9 cellular contexts compared by ENCODE assay signal in genomic region chr21:15445327-15445726, GRCh38.
DNase-seq lines count a peak whose midpoint lies in the region; ATAC-seq and TF ChIP-seq lines count a peak whose summit lies in the region.
"Had no signal": no experiment of that assay in that cellular context is flagged by ENCODE, and none has a peak within 500 bp of the region (broad histone marks: within the 10 kb centered on the region; RNA-seq: fewer than 3 reads in every experiment).

No MANE protein-coding gene starts in this region.

- ATAC-seq in GM21515 (IDR thresholded peaks at IDR 0.05; ENCODE audit: unreplicated experiment), result peak; percentile 80
- peak; percentile 57 for ATAC-seq in HG03354 (IDR thresholded peaks at IDR 0.05; ENCODE audit: poor library complexity, severe bottlenecking, unreplicated experiment)
- ATAC-seq: activated CD4-positive, CD25-positive, alpha-beta regulatory T cell treated with anti-CD3 and anti-CD28 coated beads, Interleukin-2, amount 50 U/mL, for 24 hours had no signal

- no peaks in the 10 kb centered on the region for H3K36me3 ChIP-seq in esophagus muscularis mucosa
- no peaks in the 10 kb centered on the region for H3K36me3 ChIP-seq in BE2C

- no peaks in the 10 kb centered on the region for H3K27me3 ChIP-seq in esophagus muscularis mucosa
- H3K27me3 ChIP-seq in BE2C, result no peaks in the 10 kb centered on the region

- TF ChIP-seq EP300 in esophagus muscularis mucosa (IDR thresholded peaks at IDR 0.05), result no peak

- H3K4me1 ChIP-seq in esophagus muscularis mucosa, result peaks cover 0 to 41% (median 36%) of the 10 kb centered on the region in 4 donors
- no peaks in the 10 kb centered on the region for H3K4me1 ChIP-seq in BE2C

- H3K4me3 ChIP-seq in esophagus muscularis mucosa (no peak overlapping the region), BE2C (ENCODE audit: low read depth, low read length) (no peak overlapping the region)

- in situ Hi-C loops in GM13976 (cut with MboI; ENCODE audit: low sequenced_read_pairs, unreplicated experiment), result no loop called here

- intact Hi-C loops in esophagus muscularis mucosa (cut with DNase I), result no loop called here

- no peak overlapping the region for H3K27ac ChIP-seq in esophagus muscularis mucosa (replicated peaks in 1 of 4)

- 83% methylated on average over 2 of the region's 2 CpGs for WGBS in esophagus muscularis mucosa

- H3K9me3 ChIP-seq in esophagus muscularis mucosa (no peaks in the 10 kb centered on the region), BE2C (no peaks in the 10 kb centered on the region)

- no peak for TF ChIP-seq POLR2A in esophagus muscularis mucosa (IDR thresholded peaks at IDR 0.05; ENCODE audit: low read depth)

- peak; percentile 43 for DNase-seq in GM13976 (ENCODE audit: low spot score)
- DNase-seq in germinal center (ENCODE audit: low spot score), result peak; percentile 12
- no peak for DNase-seq in SK-N-DZ (ENCODE audit: low spot score)
- DNase-seq in stimulated activated CD4-positive, alpha-beta T cell treated with anti-CD3 and anti-CD28 coated beads, Interleukin-4, amount 100 ng/mL, for 24 hours, result no peak
- no peak for DNase-seq in esophagus muscularis mucosa (ENCODE audit: extremely low spot score)
- DNase-seq in BE2C, result no peak

- no peak for TF ChIP-seq CTCF in GM13976 (IDR thresholded peaks at IDR 0.05; ENCODE audit: borderline replicate concordance, control extremely low read depth, extremely low read depth, insufficient read depth, missing control alignments)
- TF ChIP-seq CTCF in esophagus muscularis mucosa (IDR thresholded peaks at IDR 0.05), result no peak
- TF ChIP-seq CTCF in BE2C (IDR thresholded peaks at IDR 0.05; ENCODE audit: low read depth, low read length), result no peak

Comparison
In these comparisons a context has a peak if more than half of its experiments do, and no peak if none do; other contexts are left out.
1. DNase-seq: peak in GM13976 (single experiment) and germinal center (single experiment); none in SK-N-DZ (single experiment), stimulated activated CD4-positive, alpha-beta T cell treated with anti-CD3 and anti-CD28 coated beads, Interleukin-4, amount 100 ng/mL, for 24 hours (single experiment), esophagus muscularis mucosa (single experiment) and BE2C (single experiment).